In genomic region chr9:136718463-136719211, GRCh38 we compare ENCODE assay signal across 31 cellular contexts. TPM values are rescaled to one million over a fixed set of nuclear protein-coding genes. Genes with fewer than 3 reads are reported as not detected.
A peak's percentile ranks its signal among the peaks of the same experiment; 100 is the strongest.
DNase-seq lines count a peak whose midpoint lies in the region; ATAC-seq and TF ChIP-seq lines count a peak whose summit lies in the region.
"Had no signal": no experiment of that assay in that cellular context is flagged by ENCODE, and none has a peak within 500 bp of the region (broad histone marks: within the 10 kb centered on the region; RNA-seq: fewer than 3 reads in every experiment).

No MANE protein-coding gene starts in this region.

- no peak overlapping the region for H3K4me3 Mint-ChIP-seq in stimulated activated effector memory CD8-positive, alpha-beta T cell treated with anti-CD3 and anti-CD28 coated beads, Interleukin-12 subunit alpha, Interleukin-12 subunit beta, amount 100 ng/mL, for 72 hours
- H3K4me3 Mint-ChIP-seq: activated CD4-positive, alpha-beta memory T cell treated with anti-CD3 and anti-CD28 coated beads, Interleukin-2, amount 10 ng/mL, durations not matched to agents 7 days and 5 days; HFFc6; natural killer cell treated with Interleukin-12 subunit alpha and Interleukin-12 subunit beta and Interleukin-15 and Interleukin-18, amount 100 ng/mL, for 72 hours had no signal

- no peaks in the 10 kb centered on the region for H3K27me3 ChIP-seq in BLaER1 treated with 17β-estradiol and CSF1 and Interleukin-3, amounts not matched to agents 10 nM and 100 nM
- H3K27me3 ChIP-seq in esophagus muscularis mucosa: peaks cover 0 to 14% (median 0%) of the 10 kb centered on the region in 4 donors
- H3K27me3 ChIP-seq: ovary, thyroid gland had no signal

- H3K27ac ChIP-seq in BLaER1 treated with 17β-estradiol and CSF1 and Interleukin-3, amounts not matched to agents 10 nM and 100 nM: peak overlapping the region in 9 of 11 experiments; percentile 22 to 68 (median 54); a peak in 12 of 22 replicates
- peak overlapping the region in 3 of 4 donors; percentile 6 to 71 (median 48) for H3K27ac ChIP-seq in esophagus muscularis mucosa (replicated peaks in 1 of 4)
- H3K27ac ChIP-seq: C4-2B, GM23248, ovary, thyroid gland had no signal

- WGBS in esophagus muscularis mucosa: 75% methylated on average over 10 of the region's 18 CpGs

- no peaks in the 10 kb centered on the region for H3K9me3 ChIP-seq in BLaER1 treated with 17β-estradiol and CSF1 and Interleukin-3, amounts not matched to agents 10 nM and 100 nM (replicated peaks in 1 of 11)
- H3K9me3 ChIP-seq in esophagus muscularis mucosa: no peaks in the 10 kb centered on the region
- H3K9me3 ChIP-seq: Caco-2, mucosa of descending colon, ovary, stomach, thyroid gland had no signal

- peak overlapping the region; percentile 34 for H3K27ac Mint-ChIP-seq in stimulated activated effector memory CD8-positive, alpha-beta T cell treated with anti-CD3 and anti-CD28 coated beads, Interleukin-12 subunit alpha, Interleukin-12 subunit beta, amount 100 ng/mL, for 72 hours
- H3K27ac Mint-ChIP-seq: activated CD4-positive, alpha-beta memory T cell treated with anti-CD3 and anti-CD28 coated beads, Interleukin-2, amount 10 ng/mL, durations not matched to agents 7 days and 5 days; activated naive CD4-positive, alpha-beta T cell treated with anti-CD3 and anti-CD28 coated beads, Interleukin-2, amount 50 U/mL, for 72 hours; HFFc6; natural killer cell treated with Interleukin-12 subunit alpha and Interleukin-12 subunit beta and Interleukin-15 and Interleukin-18, amount 100 ng/mL, for 72 hours had no signal

- TF ChIP-seq POLR2A in esophagus muscularis mucosa (IDR thresholded peaks at IDR 0.05; ENCODE audit: low read depth): no peak

- TF ChIP-seq CTCF in GM20000 (IDR thresholded peaks at IDR 0.05; ENCODE audit: extremely low read depth, missing control alignments): no peak
- no peak for TF ChIP-seq CTCF in esophagus muscularis mucosa (IDR thresholded peaks at IDR 0.05)

- H3K9ac ChIP-seq in BLaER1 treated with 17β-estradiol and CSF1 and Interleukin-3, amounts not matched to agents 10 nM and 100 nM: peak overlapping the region in 7 of 11 experiments; percentile 48 to 68 (median 59); a peak in 12 of 22 replicates
- H3K9ac ChIP-seq: GM23248 had no signal

- H4K20me1 ChIP-seq in BLaER1 treated with 17β-estradiol and CSF1 and Interleukin-3, amounts not matched to agents 10 nM and 100 nM: peaks cover 45 to 100% (median 65%) of the 10 kb centered on the region in 11 experiments

- H3K4me1 Mint-ChIP-seq in stimulated activated effector memory CD8-positive, alpha-beta T cell treated with anti-CD3 and anti-CD28 coated beads, Interleukin-12 subunit alpha, Interleukin-12 subunit beta, amount 100 ng/mL, for 72 hours: peaks cover 8% of the 10 kb centered on the region

- 0 out of 20 replicates have a peak overlapping the region, but pooled peaks of 1 of the 10 experiments have one; percentile 7 for H3K4me3 ChIP-seq in BLaER1 treated with 17β-estradiol and CSF1 and Interleukin-3, amounts not matched to agents 10 nM and 100 nM
- H3K4me3 ChIP-seq in esophagus muscularis mucosa: no peak overlapping the region
- H3K4me3 ChIP-seq: GM23248, mucosa of descending colon, ovary, skin epidermis, stomach, thyroid gland had no signal

- peaks cover 27 to 74% (median 42%) of the 10 kb centered on the region in 11 experiments for H3K36me3 ChIP-seq in BLaER1 treated with 17β-estradiol and CSF1 and Interleukin-3, amounts not matched to agents 10 nM and 100 nM
- H3K36me3 ChIP-seq in esophagus muscularis mucosa: peaks cover 15 to 26% (median 23%) of the 10 kb centered on the region in 4 donors
- H3K36me3 ChIP-seq: ovary had no signal

- peak; percentile 32 for DNase-seq in GM20000 (ENCODE audit: low spot score)
- DNase-seq in esophagus muscularis mucosa (ENCODE audit: extremely low spot score): no peak
- DNase-seq in stimulated activated effector memory CD8-positive, alpha-beta T cell treated with anti-CD3 and anti-CD28 coated beads, Interleukin-12 subunit alpha, Interleukin-12 subunit beta, amount 100 ng/mL, for 72 hours (ENCODE audit: low spot score in 2 of 2): no peak
- no peak for DNase-seq in islet precursor cell
- DNase-seq in globus pallidus (ENCODE audit: low spot score): no peak
- DNase-seq: activated CD4-positive, alpha-beta memory T cell treated with anti-CD3 and anti-CD28 coated beads, Interleukin-2, amount 10 ng/mL, durations not matched to agents 7 days and 5 days; Caco-2; GM23248; HFFc6; mucosa of descending colon; NCI-H1436 treated with DMSO at 0.1 percent for 48 hours; NCI-H2081 treated with DMSO at 0.1 percent for 48 hours; NCI-H2227 treated with DMSO at 0.1 percent for 48 hours; NCI-H526; NK-92 treated with Interleukin-12 subunit alpha and Interleukin-12 subunit beta, amount 100 ng/mL, for 24 hours; SHP77; stomach; thyroid gland had no signal

- TF ChIP-seq EP300 in esophagus muscularis mucosa (IDR thresholded peaks at IDR 0.05): no peak

- peaks cover 68 to 100% (median 89%) of the 10 kb centered on the region in 10 experiments for H3K4me1 ChIP-seq in BLaER1 treated with 17β-estradiol and CSF1 and Interleukin-3, amounts not matched to agents 10 nM and 100 nM
- H3K4me1 ChIP-seq in esophagus muscularis mucosa: peaks cover 62 to 71% (median 67%) of the 10 kb centered on the region in 4 donors

- peaks cover 29% of the 10 kb centered on the region for H3K36me3 Mint-ChIP-seq in stimulated activated effector memory CD8-positive, alpha-beta T cell treated with anti-CD3 and anti-CD28 coated beads, Interleukin-12 subunit alpha, Interleukin-12 subunit beta, amount 100 ng/mL, for 72 hours
- H3K36me3 Mint-ChIP-seq: natural killer cell treated with Interleukin-12 subunit alpha and Interleukin-12 subunit beta and Interleukin-15 and Interleukin-18, amount 100 ng/mL, for 72 hours had no signal

- no peak for ATAC-seq in stimulated activated effector memory CD8-positive, alpha-beta T cell treated with anti-CD3 and anti-CD28 coated beads, Interleukin-12 subunit alpha, Interleukin-12 subunit beta, amount 100 ng/mL, for 72 hours
- ATAC-seq in HG02884 (IDR thresholded peaks at IDR 0.05; ENCODE audit: unreplicated experiment): no peak
- ATAC-seq: natural killer cell treated with Interleukin-12 subunit alpha and Interleukin-12 subunit beta and Interleukin-15 and Interleukin-18, amount 100 ng/mL, for 72 hours had no signal

- intact Hi-C loops in esophagus muscularis mucosa (cut with DNase I): no loop called here

- no peaks in the 10 kb centered on the region for H3K9me3 Mint-ChIP-seq in stimulated activated effector memory CD8-positive, alpha-beta T cell treated with anti-CD3 and anti-CD28 coated beads, Interleukin-12 subunit alpha, Interleukin-12 subunit beta, amount 100 ng/mL, for 72 hours
- H3K9me3 Mint-ChIP-seq: activated CD4-positive, alpha-beta memory T cell treated with anti-CD3 and anti-CD28 coated beads, Interleukin-2, amount 10 ng/mL, durations not matched to agents 7 days and 5 days; activated naive CD4-positive, alpha-beta T cell treated with anti-CD3 and anti-CD28 coated beads, Interleukin-2, amount 50 U/mL, for 72 hours; HFFc6; natural killer cell treated with Interleukin-12 subunit alpha and Interleukin-12 subunit beta and Interleukin-15 and Interleukin-18, amount 100 ng/mL, for 72 hours had no signal

- H3K4me2 ChIP-seq in BLaER1 treated with 17β-estradiol and CSF1 and Interleukin-3, amounts not matched to agents 10 nM and 100 nM: peak overlapping the region; percentile 58 to 100 (median 81)

RNA-seq across cellular contexts. Expression of gene DIPK1B, which starts 6.3 kb away (rescaled TPM):
- 10 to 100 TPM in 3 of 4 donors, 1 to 10 TPM in 1; 6.6 to 27.8 (median 21.5) TPM for total RNA-seq in esophagus muscularis mucosa
- total RNA-seq: GM23248; HFFc6; HT-29; natural killer cell treated with Interleukin-12 subunit alpha and Interleukin-12 subunit beta and Interleukin-15 and Interleukin-18, amount 100 ng/mL, for 72 hours had no signal

RNA-seq across cellular contexts. Expression of gene LCN10, which starts 24.1 kb away (rescaled TPM):
- 10 to 100 TPM in 2 of 4 donors, 1 to 10 TPM in 2; 7.0 to 12.6 (median 9.8) TPM for total RNA-seq in esophagus muscularis mucosa
- total RNA-seq: activated CD4-positive, alpha-beta memory T cell treated with anti-CD3 and anti-CD28 coated beads, Interleukin-2, amount 10 ng/mL, durations not matched to agents 7 days and 5 days; Caco-2; epithelial cell of proximal tubule; GM23248; HFFc6; HT-29; lung microvascular endothelial cell; renal cortical epithelial cell had no signal

RNA-seq across cellular contexts. Expression of gene LCN6, which starts 29.7 kb away (rescaled TPM):
- total RNA-seq in esophagus muscularis mucosa: 10 to 100 TPM; 12.5 to 32.0 (median 23.9) TPM
- total RNA-seq: activated naive CD4-positive, alpha-beta T cell treated with anti-CD3 and anti-CD28 coated beads, Interleukin-2, amount 50 U/mL, for 72 hours; Caco-2; epithelial cell of proximal tubule; GM23248; HFFc6; HT-29; lung microvascular endothelial cell; natural killer cell treated with Interleukin-12 subunit alpha and Interleukin-12 subunit beta and Interleukin-15 and Interleukin-18, amount 100 ng/mL, for 72 hours; renal cortical epithelial cell; T-helper 2 cell treated with Interferon-gamma antibody and Interleukin-4, amounts not matched to agents 100 ng/mL and 5 ng/mL, for 36 hours had no signal

RNA-seq across cellular contexts. Expression of gene AGPAT2, which starts 31.4 kb away (rescaled TPM):
- 10 to 100 TPM; 22.0 to 52.8 (median 39.3) TPM for total RNA-seq in esophagus muscularis mucosa

RNA-seq across cellular contexts. Expression of gene LCN8, which starts 39.4 kb away (rescaled TPM):
- total RNA-seq in esophagus muscularis mucosa: not detected
- total RNA-seq: activated CD4-positive, alpha-beta memory T cell treated with anti-CD3 and anti-CD28 coated beads, Interleukin-2, amount 10 ng/mL, durations not matched to agents 7 days and 5 days; activated naive CD4-positive, alpha-beta T cell treated with anti-CD3 and anti-CD28 coated beads, Interleukin-2, amount 50 U/mL, for 72 hours; Caco-2; epithelial cell of proximal tubule; GM23248; HFFc6; HT-29; kidney; lung microvascular endothelial cell; mucosa of descending colon; natural killer cell treated with Interleukin-12 subunit alpha and Interleukin-12 subunit beta and Interleukin-15 and Interleukin-18, amount 100 ng/mL, for 72 hours; renal cortical epithelial cell; stomach; T-helper 2 cell treated with Interferon-gamma antibody and Interleukin-4, amounts not matched to agents 100 ng/mL and 5 ng/mL, for 36 hours had no signal
